In the genomic region with DNA sequence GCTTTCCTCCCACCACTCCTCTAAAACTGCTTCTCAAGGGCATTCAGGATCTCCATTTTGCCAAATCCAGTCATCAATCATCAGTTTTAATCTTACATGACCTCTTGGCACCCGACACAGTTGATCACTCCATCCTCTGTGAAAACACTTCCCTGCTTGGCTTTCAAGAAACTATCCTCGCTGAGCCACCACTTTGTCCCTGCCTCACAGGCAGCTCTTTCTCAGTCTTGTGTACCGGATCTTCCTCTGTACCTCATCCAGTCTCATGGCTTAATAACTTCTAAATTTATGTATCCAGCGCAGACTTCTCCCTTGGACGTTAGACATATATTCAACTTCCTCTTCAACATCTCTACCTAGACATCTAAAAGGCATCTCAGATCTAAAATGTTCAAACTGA, we compare ENCODE assay signal across 33 cellular contexts.
"Had no signal": no experiment of that assay in that cellular context is flagged by ENCODE, and none has a peak within 500 bp of the region (broad histone marks: within the 10 kb centered on the region; RNA-seq: fewer than 3 reads in every experiment).

No MANE protein-coding gene starts in this region.

- DNase-seq: activated B cell treated with CpG ODN at 0.5 μM for 24 hours; activated CD4-positive, alpha-beta memory T cell treated with anti-CD3 and anti-CD28 coated beads for 36 hours; activated CD4-positive, alpha-beta T cell treated with anti-CD3 and anti-CD28 coated beads for 4 hours; activated CD4-positive, alpha-beta T cell treated with anti-CD3 and anti-CD28 coated beads, Interleukin-2, amount 50 U/mL, for 1 hour; activated CD4-positive, CD25-positive, alpha-beta regulatory T cell treated with anti-CD3 and anti-CD28 coated beads, Interleukin-2, amount 50 U/mL, for 72 hours; activated gamma-delta T cell; activated naive CD4-positive, alpha-beta T cell treated with Interleukin-2 at 50 U/mL for 16 hours; activated naive CD8-positive, alpha-beta T cell treated with anti-CD3 and anti-CD28 coated beads, Interleukin-2, amount 10 ng/mL, durations not matched to agents 7 days and 5 days; activated T-cell treated with anti-CD3 and anti-CD28 coated beads, Interleukin-2, amount 50 U/mL, for 1 hour; amygdala; cerebellar nuclear complex; IMR-90; Karpas-422; KBM-7; MV-4-11; NCI-H1092; NCI-H1436 treated with DMSO at 0.1 percent for 48 hours; NCI-H1694 treated with DMSO at 0.1 percent for 48 hours; NCI-H2029; NCI-H226; NCI-H446 treated with DMSO at 0.1 percent for 48 hours; NCI-H524; NCI-H69; NK-92 treated with Interleukin-12 subunit alpha and Interleukin-12 subunit beta, amount 100 ng/mL, for 24 hours; PC-3; Peyer's patch; RPMI8226; SW 1271; T-helper 1 cell; T-helper 2 cell; T-helper 9 cell had no signal

- H3K27ac ChIP-seq: ascending aorta, Peyer's patch, VCaP had no signal

- H3K9me3 ChIP-seq: ascending aorta, Peyer's patch had no signal

- H3K4me3 ChIP-seq: ascending aorta, Peyer's patch had no signal

- H3K4me1 ChIP-seq: ascending aorta had no signal

- H3K36me3 ChIP-seq: Peyer's patch had no signal

- H3K27me3 ChIP-seq: ascending aorta, Peyer's patch had no signal

- ATAC-seq: PC-3 had no signal
